ENCODE assay signal across 21 cellular contexts in genomic region chr17:79983456-79983855, GRCh38. TPM values are rescaled to one million over a fixed set of nuclear protein-coding genes. Genes with fewer than 3 reads are reported as not detected.
DNase-seq lines count a peak whose midpoint lies in the region; ATAC-seq and TF ChIP-seq lines count a peak whose summit lies in the region.
"Had no signal": no experiment of that assay in that cellular context is flagged by ENCODE, and none has a peak within 500 bp of the region (broad histone marks: within the 10 kb centered on the region; RNA-seq: fewer than 3 reads in every experiment).

No MANE protein-coding gene starts in this region.

- no peaks in the 10 kb centered on the region for H3K27me3 ChIP-seq in right atrium auricular region
- H3K27me3 ChIP-seq in lower lobe of right lung (ENCODE audit: low read depth), result no peaks in the 10 kb centered on the region
- H3K27me3 ChIP-seq in aorta (ENCODE audit: control insufficient read depth in 1 of 2, insufficient read depth in 2 of 2, low read length in 1 of 2), result no peaks in the 10 kb centered on the region
- H3K27me3 ChIP-seq: brain microvascular endothelial cell, vagina had no signal

- no peak overlapping the region for H3K4me3 Mint-ChIP-seq in chondrocyte (ENCODE audit: unreplicated experiment)
- H3K4me3 Mint-ChIP-seq: activated CD4-positive, alpha-beta memory T cell treated with anti-CD3 and anti-CD28 coated beads for 36 hours; activated naive CD4-positive, alpha-beta T cell treated with anti-CD3 and anti-CD28 coated beads, Interleukin-2, amount 50 U/mL, for 24 hours; activated T-cell treated with anti-CD3 and anti-CD28 coated beads, Interleukin-2, amount 50 U/mL, for 24 hours; mesothelial cell of epicardium; T-helper 1 cell treated with Interleukin-12 subunit alpha and Interleukin-12 subunit beta and Interleukin-4 antibody, amounts not matched to agents 30 μg/mL and 1 μg/mL, for 36 hours had no signal

- no peak overlapping the region for H3K27ac ChIP-seq in right atrium auricular region
- H3K27ac ChIP-seq in lower lobe of right lung, result no peak overlapping the region
- H3K27ac ChIP-seq in aorta (ENCODE audit: low read depth in 1 of 2, low read length in 2 of 2), result no peak overlapping the region
- H3K27ac ChIP-seq: brain microvascular endothelial cell, C4-2B, psoas muscle, vagina had no signal

- peak; percentile 38 for DNase-seq in cardiac septum (ENCODE audit: low spot score)
- no peak for DNase-seq in right atrium auricular region (ENCODE audit: low spot score)
- DNase-seq in chondrocyte (ENCODE audit: low spot score), result peak; percentile 76
- peak; percentile 59 for DNase-seq in lower lobe of right lung
- DNase-seq in aorta, result peak; percentile 39 to 62
- DNase-seq in RKO (ENCODE audit: low spot score), result no peak
- DNase-seq in amniotic stem cell (lab: John Stamatoyannopoulos, UW), result no peak
- DNase-seq in activated CD8-positive, alpha-beta memory T cell treated with anti-CD3 and anti-CD28 coated beads, Interleukin-2, amount 50 U/mL, for 4 hours, result no peak
- DNase-seq: activated CD4-positive, alpha-beta memory T cell treated with anti-CD3 and anti-CD28 coated beads for 36 hours; brain microvascular endothelial cell; cortex of kidney; KBM-7; NCI-H510A; RPMI8226 had no signal

- intact Hi-C loops in cardiac septum (cut with DNase I) (no loop called here), lower lobe of right lung (cut with DNase I) (no loop called here), aorta (cut with DNase I) (no loop called here)

- no peaks in the 10 kb centered on the region for H3K36me3 Mint-ChIP-seq in chondrocyte (ENCODE audit: low read depth)
- H3K36me3 Mint-ChIP-seq: activated CD4-positive, alpha-beta memory T cell treated with anti-CD3 and anti-CD28 coated beads for 36 hours; activated naive CD4-positive, alpha-beta T cell treated with anti-CD3 and anti-CD28 coated beads, Interleukin-2, amount 50 U/mL, for 24 hours; mesothelial cell of epicardium had no signal

- H3K36me3 ChIP-seq in right atrium auricular region (no peaks in the 10 kb centered on the region), lower lobe of right lung (no peaks in the 10 kb centered on the region), aorta (ENCODE audit: control insufficient read depth in 1 of 2, insufficient read depth in 2 of 2, low read length in 1 of 2) (no peaks in the 10 kb centered on the region)
- H3K36me3 ChIP-seq: brain microvascular endothelial cell, vagina had no signal

- no peak for ATAC-seq in lower lobe of right lung
- ATAC-seq in aorta (ENCODE audit: low FRiP score), result no peak
- ATAC-seq: psoas muscle had no signal

- no peaks in the 10 kb centered on the region for H3K27me3 Mint-ChIP-seq in chondrocyte (ENCODE audit: low read depth)
- H3K27me3 Mint-ChIP-seq: activated CD4-positive, alpha-beta memory T cell treated with anti-CD3 and anti-CD28 coated beads for 36 hours; activated naive CD4-positive, alpha-beta T cell treated with anti-CD3 and anti-CD28 coated beads, Interleukin-2, amount 50 U/mL, for 24 hours; activated T-cell treated with anti-CD3 and anti-CD28 coated beads, Interleukin-2, amount 50 U/mL, for 24 hours had no signal

- no peak overlapping the region for H3K27ac Mint-ChIP-seq in chondrocyte (ENCODE audit: unreplicated experiment)
- H3K27ac Mint-ChIP-seq: activated CD4-positive, alpha-beta memory T cell treated with anti-CD3 and anti-CD28 coated beads for 36 hours; activated naive CD4-positive, alpha-beta T cell treated with anti-CD3 and anti-CD28 coated beads, Interleukin-2, amount 50 U/mL, for 24 hours; activated T-cell treated with anti-CD3 and anti-CD28 coated beads, Interleukin-2, amount 50 U/mL, for 24 hours; mesothelial cell of epicardium; T-helper 1 cell treated with Interleukin-12 subunit alpha and Interleukin-12 subunit beta and Interleukin-4 antibody, amounts not matched to agents 30 μg/mL and 1 μg/mL, for 36 hours had no signal

- H3K9me3 Mint-ChIP-seq in chondrocyte (ENCODE audit: low read depth), result no peaks in the 10 kb centered on the region
- H3K9me3 Mint-ChIP-seq: activated CD4-positive, alpha-beta memory T cell treated with anti-CD3 and anti-CD28 coated beads for 36 hours; activated naive CD4-positive, alpha-beta T cell treated with anti-CD3 and anti-CD28 coated beads, Interleukin-2, amount 50 U/mL, for 24 hours; activated T-cell treated with anti-CD3 and anti-CD28 coated beads, Interleukin-2, amount 50 U/mL, for 24 hours; mesothelial cell of epicardium; T-helper 1 cell treated with Interleukin-12 subunit alpha and Interleukin-12 subunit beta and Interleukin-4 antibody, amounts not matched to agents 30 μg/mL and 1 μg/mL, for 36 hours had no signal

- H3K4me3 ChIP-seq in right atrium auricular region (no peak overlapping the region), lower lobe of right lung (no peak overlapping the region), aorta (ENCODE audit: low read length in 2 of 2) (no peak overlapping the region)
- H3K4me3 ChIP-seq: psoas muscle, vagina had no signal

- TF ChIP-seq CTCF in right atrium auricular region (IDR thresholded peaks at IDR 0.05), result no peak
- no peak for TF ChIP-seq CTCF in chondrocyte (IDR thresholded peaks at IDR 0.05)
- TF ChIP-seq CTCF in lower lobe of right lung (IDR thresholded peaks at IDR 0.05), result no peak

- peaks cover 0 to 19% of the 10 kb centered on the region in 2 donors for H3K4me1 ChIP-seq in right atrium auricular region
- peaks cover 14% of the 10 kb centered on the region for H3K4me1 ChIP-seq in lower lobe of right lung
- H3K4me1 ChIP-seq in aorta (ENCODE audit: control insufficient read depth in 1 of 2, insufficient read depth in 2 of 2, low read length in 2 of 2), result no peaks in the 10 kb centered on the region
- H3K4me1 ChIP-seq: psoas muscle had no signal

- no peaks in the 10 kb centered on the region for H3K9me3 ChIP-seq in right atrium auricular region
- H3K9me3 ChIP-seq in lower lobe of right lung, result no peaks in the 10 kb centered on the region
- no peaks in the 10 kb centered on the region for H3K9me3 ChIP-seq in aorta (ENCODE audit: control insufficient read depth, low read length)
- H3K9me3 ChIP-seq: psoas muscle, vagina had no signal

- H3K4me1 Mint-ChIP-seq in chondrocyte (ENCODE audit: low read depth), result peaks cover 36% of the 10 kb centered on the region

- 81 to 85% methylated on average over 14 of the region's 14 CpGs for WGBS in aorta, 2 donors

RNA-seq across cellular contexts. Expression of gene TBC1D16, which starts 52.2 kb away (rescaled TPM):
- total RNA-seq in cardiac septum (17.1 TPM), right atrium auricular region (10 to 100 TPM in 1 of 2 donors, 1 to 10 TPM in 1; 9.8 to 19.4 TPM), chondrocyte (51.4 to 72.7 TPM (median 55.4 TPM) in 3 replicates), lower lobe of right lung (24.7 TPM), aorta (10 to 100 TPM; 42.5 to 43.6 TPM)
- polyA plus RNA-seq in aorta, result 10 to 100 TPM in 1 of 2 donors, 1 to 10 TPM in 1; 6.4 to 12.8 TPM

RNA-seq across cellular contexts. Expression of gene CCDC40, which starts 53.0 kb away (rescaled TPM):
- total RNA-seq in cardiac septum (9.0 TPM), right atrium auricular region (1 to 10 TPM; 3.0 to 9.3 TPM), chondrocyte (5.8 to 11.8 TPM (median 6.5 TPM) in 3 replicates), lower lobe of right lung (14.1 TPM), aorta (10 to 100 TPM in 1 of 2 donors, 1 to 10 TPM in 1; 3.3 to 11.3 TPM)
- polyA plus RNA-seq in aorta, result 1 to 10 TPM; 2.6 to 6.8 TPM

Comparison
In these comparisons a context has a peak if more than half of its experiments do, and no peak if none do; other contexts are left out.
1. DNase-seq: peak in cardiac septum (single experiment), chondrocyte (single experiment), lower lobe of right lung (single experiment) and aorta (2 of 2); none in right atrium auricular region (single experiment), RKO (single experiment), amniotic stem cell (single experiment) and activated CD8-positive, alpha-beta memory T cell treated with anti-CD3 and anti-CD28 coated beads, Interleukin-2, amount 50 U/mL, for 4 hours (single experiment).